Comparison of ENCODE assay signal across 1 cellular context in genomic region chr17:63635787-63636186, GRCh38.
TF ChIP-seq lines count a peak whose summit lies in the region.

No MANE protein-coding gene starts in this region.

TF ChIP-seq in HepG2, 621 proteins besides CTCF, POLR2A, EP300 and RAD21:
- TF ChIP-seq ATF7-NPFF (CRISPR knock-in tag; IDR thresholded peaks at IDR 0.05; ENCODE audit: low read depth) = no peak
- no peak for TF ChIP-seq SP140L (CRISPR knock-in tag; IDR thresholded peaks at IDR 0.05; ENCODE audit: borderline replicate concordance)
- TF ChIP-seq ZNF792 (CRISPR knock-in tag; IDR thresholded peaks at IDR 0.05) = no peak
- TF ChIP-seq ZSCAN22 (CRISPR knock-in tag; IDR thresholded peaks at IDR 0.05) = no peak
- no peak for TF ChIP-seq ZNF788 (CRISPR knock-in tag; IDR thresholded peaks at IDR 0.05; ENCODE audit: borderline replicate concordance)
- no peak for TF ChIP-seq TIGD3 (CRISPR knock-in tag; IDR thresholded peaks at IDR 0.05; ENCODE audit: borderline replicate concordance)
- TF ChIP-seq, protein P1, sequence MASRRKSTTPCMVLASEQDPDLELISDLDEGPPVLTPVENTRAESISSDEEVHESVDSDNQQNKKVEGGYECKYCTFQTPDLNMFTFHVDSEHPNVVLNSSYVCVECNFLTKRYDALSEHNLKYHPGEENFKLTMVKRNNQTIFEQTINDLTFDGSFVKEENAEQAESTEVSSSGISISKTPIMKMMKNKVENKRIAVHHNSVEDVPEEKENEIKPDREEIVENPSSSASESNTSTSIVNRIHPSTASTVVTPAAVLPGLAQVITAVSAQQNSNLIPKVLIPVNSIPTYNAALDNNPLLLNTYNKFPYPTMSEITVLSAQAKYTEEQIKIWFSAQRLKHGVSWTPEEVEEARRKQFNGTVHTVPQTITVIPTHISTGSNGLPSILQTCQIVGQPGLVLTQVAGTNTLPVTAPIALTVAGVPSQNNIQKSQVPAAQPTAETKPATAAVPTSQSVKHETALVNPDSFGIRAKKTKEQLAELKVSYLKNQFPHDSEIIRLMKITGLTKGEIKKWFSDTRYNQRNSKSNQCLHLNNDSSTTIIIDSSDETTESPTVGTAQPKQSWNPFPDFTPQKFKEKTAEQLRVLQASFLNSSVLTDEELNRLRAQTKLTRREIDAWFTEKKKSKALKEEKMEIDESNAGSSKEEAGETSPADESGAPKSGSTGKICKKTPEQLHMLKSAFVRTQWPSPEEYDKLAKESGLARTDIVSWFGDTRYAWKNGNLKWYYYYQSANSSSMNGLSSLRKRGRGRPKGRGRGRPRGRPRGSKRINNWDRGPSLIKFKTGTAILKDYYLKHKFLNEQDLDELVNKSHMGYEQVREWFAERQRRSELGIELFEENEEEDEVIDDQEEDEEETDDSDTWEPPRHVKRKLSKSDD (CRISPR knock-in tag; IDR thresholded peaks at IDR 0.05; ENCODE audit: low read depth) = no peak
- no peak for TF ChIP-seq ZFP36L1 (CRISPR knock-in tag; IDR thresholded peaks at IDR 0.05)
- no peak for TF ChIP-seq SIX4 (CRISPR knock-in tag; IDR thresholded peaks at IDR 0.05)
- no peak for TF ChIP-seq KDM4B (CRISPR knock-in tag; IDR thresholded peaks at IDR 0.05)
- no peak for TF ChIP-seq MED13 (CRISPR knock-in tag; IDR thresholded peaks at IDR 0.05)
